Comparison of ENCODE assay signal across 10 cellular contexts in genomic region chr6:1853761-1854160, GRCh38.
"Had no signal": no experiment of that assay in that cellular context is flagged by ENCODE, and none has a peak within 500 bp of the region (broad histone marks: within the 10 kb centered on the region; RNA-seq: fewer than 3 reads in every experiment).

No MANE protein-coding gene starts in this region.

- H3K27ac ChIP-seq: GM23248, HL-60 had no signal

- H3K36me3 ChIP-seq: HAP-1 had no signal

- H3K9me3 ChIP-seq: HAP-1 had no signal

- H3K9ac ChIP-seq: GM23248 had no signal

- H3K4me3 ChIP-seq: GM23248, HAP-1, K562 had no signal

- ATAC-seq: HCT116, K562 had no signal

- H2AFZ ChIP-seq: GM23248 had no signal

- DNase-seq: GM23248, GOT3, H7, HFFc6, IMR-90, KG1 had no signal
